Comparison of ENCODE assay signal across 10 cellular contexts in genomic region chr22:41106122-41106968, GRCh38. TPM values are rescaled to one million over a fixed set of nuclear protein-coding genes. Genes with fewer than 3 reads are reported as not detected.
DNase-seq lines count a peak whose midpoint lies in the region; ATAC-seq and TF ChIP-seq lines count a peak whose summit lies in the region.
"Had no signal": no experiment of that assay in that cellular context is flagged by ENCODE, and none has a peak within 500 bp of the region (broad histone marks: within the 10 kb centered on the region; RNA-seq: fewer than 3 reads in every experiment).

No MANE protein-coding gene starts in this region.

- H3K4me1 Mint-ChIP-seq in H9 (peaks cover 10 to 12% of the 10 kb centered on the region in 2 experiments), activated B cell treated with CpG ODN at 0.5 μM for 24 hours (peaks cover 51% of the 10 kb centered on the region)

- peaks cover 70% of the 10 kb centered on the region for H3K79me2 ChIP-seq in H9 (ENCODE audit: insufficient read depth, low read length)
- H3K79me2 ChIP-seq in MM.1S (ENCODE audit: low read length) = peaks cover 98% of the 10 kb centered on the region

- H2AFZ ChIP-seq in H9 (ENCODE audit: low read length) (no peak overlapping the region), MM.1S (ENCODE audit: low read length) (no peak overlapping the region)

- no peak overlapping the region for H3K18ac ChIP-seq in H9 (ENCODE audit: insufficient read length, low read depth, low read length)

- CTCF ChIA-PET in activated B cell treated with CpG ODN at 0.5 μM for 24 hours (lab: Charles Lee) = interaction anchor here (3.2 kb wide), 1 partner anchor 184 kb away, joined by 12 read pairs; no protein-coding TSS in a partner anchor

- H3K4me3 Mint-ChIP-seq in H9 (no peak overlapping the region), activated B cell treated with CpG ODN at 0.5 μM for 24 hours (no peak overlapping the region)

- H3K27ac ChIP-seq in H9 (ENCODE audit: insufficient read length, low read depth, low read length) = no peak overlapping the region
- H3K27ac ChIP-seq in gastroesophageal sphincter = peak overlapping the region in 3 of 4 donors; percentile 26 to 54 (median 35)
- H3K27ac ChIP-seq in gastrocnemius medialis = peak overlapping the region; percentile 70 to 80 (median 75)
- no peak overlapping the region for H3K27ac ChIP-seq in MM.1S (ENCODE audit: low read length)
- H3K27ac ChIP-seq: ascending aorta had no signal

- H3K36me3 Mint-ChIP-seq in H9 (ENCODE audit: insufficient read depth in 1 of 3, low read depth in 3 of 3) (peaks cover 10 to 38% (median 27%) of the 10 kb centered on the region in 3 experiments; a peak in 6 of 7 replicates), activated B cell treated with CpG ODN at 0.5 μM for 24 hours (ENCODE audit: low read depth) (peaks cover 42% of the 10 kb centered on the region)

- TF ChIP-seq POLR2A in gastroesophageal sphincter (IDR thresholded peaks at IDR 0.05) (no peak), gastrocnemius medialis (IDR thresholded peaks at IDR 0.05) (no peak)

- TF ChIP-seq CTCF in H9 (conservative IDR thresholded peaks at IDR 0.05) = no peak
- TF ChIP-seq CTCF in activated B cell treated with CpG ODN at 0.5 μM for 24 hours (IDR thresholded peaks at IDR 0.05) = no peak
- TF ChIP-seq CTCF in gastroesophageal sphincter (IDR thresholded peaks at IDR 0.05) = no peak
- TF ChIP-seq CTCF in gastrocnemius medialis (IDR thresholded peaks at IDR 0.05 in 4 of 5, conservative IDR thresholded peaks at IDR 0.05 in 1 of 5) = no peak
- TF ChIP-seq CTCF in MM.1S (IDR thresholded peaks at IDR 0.05; ENCODE audit: low read length) = no peak

- H4K20me1 ChIP-seq in H9 (ENCODE audit: control insufficient read depth, insufficient read depth, insufficient read length) (no peaks in the 10 kb centered on the region), MM.1S (ENCODE audit: insufficient read depth, low read length) (peaks cover 29% of the 10 kb centered on the region)

- H3K4me3 ChIP-seq in gastroesophageal sphincter (no peak overlapping the region), gastrocnemius medialis (no peak overlapping the region), MM.1S (ENCODE audit: low read length) (no peak overlapping the region)
- H3K4me3 ChIP-seq: ascending aorta had no signal

- H2AK5ac ChIP-seq in H9 (ENCODE audit: insufficient read length, low read length) = peak overlapping the region; percentile 65

- no peak overlapping the region for H3T11ph ChIP-seq in H9 (ENCODE audit: low read length)

- H3K9me2 ChIP-seq in MM.1S (replicated peaks; ENCODE audit: insufficient read depth, low read length) = no peaks in the 10 kb centered on the region

- H3K9ac ChIP-seq in H9 (ENCODE audit: extremely low read depth, insufficient read length, low read length) (peak overlapping the region; percentile 7), MM.1S (ENCODE audit: low read length) (no peak overlapping the region)

- H3K4me1 ChIP-seq in H9 (ENCODE audit: insufficient read depth, low read length) (no peaks in the 10 kb centered on the region), gastroesophageal sphincter (peaks cover 3 to 90% (median 19%) of the 10 kb centered on the region in 3 donors), gastrocnemius medialis (peaks cover 49 to 64% of the 10 kb centered on the region in 2 donors), MM.1S (ENCODE audit: low read length) (no peaks in the 10 kb centered on the region)

- H3K36me3 ChIP-seq in gastroesophageal sphincter (peaks cover 0 to 12% of the 10 kb centered on the region in 2 donors), gastrocnemius medialis (no peaks in the 10 kb centered on the region), MM.1S (replicated peaks; ENCODE audit: insufficient read depth, low read length) (0 out of 2 replicates have a peak, but pooled peaks cover 5% of the 10 kb centered on the region)

- intact Hi-C loops in activated B cell treated with CpG ODN at 0.5 μM for 24 hours (cut with micrococcal nuclease) = loop anchor here (2.0 kb wide), 1 partner anchor 14 kb away; the partner anchor contains the start of gene EP300
- intact Hi-C loops in gastrocnemius medialis (cut with DNase I; ENCODE audit: low total_unique reads) = no loop called here

- H3K27me3 Mint-ChIP-seq in H9 (ENCODE audit: low read depth) (no peaks in the 10 kb centered on the region), activated B cell treated with CpG ODN at 0.5 μM for 24 hours (no peaks in the 10 kb centered on the region)

- peaks cover 9% of the 10 kb centered on the region for H3K79me1 ChIP-seq in H9 (ENCODE audit: insufficient read depth, low read depth, low read length, poor library complexity, severe bottlenecking)

- no peaks in the 10 kb centered on the region for H3K27me3 ChIP-seq in H9 (ENCODE audit: insufficient read depth, low read length)
- H3K27me3 ChIP-seq in gastroesophageal sphincter = no peaks in the 10 kb centered on the region
- H3K27me3 ChIP-seq in gastrocnemius medialis = no peaks in the 10 kb centered on the region
- no peaks in the 10 kb centered on the region for H3K27me3 ChIP-seq in MM.1S (replicated peaks; ENCODE audit: insufficient read depth, low read length)
- H3K27me3 ChIP-seq: ascending aorta had no signal

- no peak overlapping the region for H3K56ac ChIP-seq in H9 (ENCODE audit: insufficient read length, low read depth, low read length)

- no peak overlapping the region for H2BK5ac ChIP-seq in H9 (ENCODE audit: insufficient read length, low read length)

- peak overlapping the region in 2 of 3 experiments; percentile 7 to 76; a peak in 4 of 7 replicates for H3K27ac Mint-ChIP-seq in H9
- peak overlapping the region; percentile 8 for H3K27ac Mint-ChIP-seq in activated B cell treated with CpG ODN at 0.5 μM for 24 hours

- H4K5ac ChIP-seq in H9 (ENCODE audit: insufficient read length, low read depth, low read length) = no peak overlapping the region

- H3K23ac ChIP-seq in H9 (ENCODE audit: insufficient read length, low read depth, low read length) = peak overlapping the region; percentile 97

- H2BK120ac ChIP-seq in H9 (ENCODE audit: low read depth, low read length, poor library complexity, severe bottlenecking) = no peak overlapping the region

- H3K4ac ChIP-seq in H9 (ENCODE audit: low read depth, low read length) = no peak overlapping the region

- H3K4me2 ChIP-seq in H9 (ENCODE audit: insufficient read depth, insufficient read length, low read length) (no peak overlapping the region), MM.1S (ENCODE audit: low read depth, low read length) (no peak overlapping the region)

- no peak overlapping the region for H2BK12ac ChIP-seq in H9 (ENCODE audit: insufficient read length, low read depth, low read length)

- H2BK20ac ChIP-seq in H9 (ENCODE audit: low read depth, low read length, poor library complexity, severe bottlenecking) = no peak overlapping the region

- WGBS in H9 (ENCODE audit: extremely low coverage, insufficient read length, low lambda C conversion rate) = no CpG with 5 or more reads among the region's 8 CpGs
- WGBS in gastroesophageal sphincter (ENCODE audit: low coverage in 1 of 2), 2 donors = 43 to 52% methylated on average over 5 to 6 of the region's 8 CpGs

- no peak overlapping the region for H2BK15ac ChIP-seq in H9 (ENCODE audit: low read depth, low read length)

- H3K9me3 ChIP-seq in H9 (ENCODE audit: control insufficient read depth, low read depth, low read length) (no peaks in the 10 kb centered on the region), gastroesophageal sphincter (no peaks in the 10 kb centered on the region), gastrocnemius medialis (no peaks in the 10 kb centered on the region), MM.1S (replicated peaks; ENCODE audit: insufficient read depth, low read length) (no peaks in the 10 kb centered on the region)
- H3K9me3 ChIP-seq: ascending aorta had no signal

- H3K9me3 Mint-ChIP-seq in H9 = no peaks in the 10 kb centered on the region
- no peaks in the 10 kb centered on the region for H3K9me3 Mint-ChIP-seq in activated B cell treated with CpG ODN at 0.5 μM for 24 hours

- H4K91ac ChIP-seq in H9 (ENCODE audit: insufficient read length, low read depth, low read length) = no peak overlapping the region

- H4K8ac ChIP-seq in H9 (replicated peaks; ENCODE audit: insufficient read length, low read depth, low read length) = no peak overlapping the region

- H3K23me2 ChIP-seq in H9 (ENCODE audit: insufficient read length, low read depth, low read length, poor library complexity, severe bottlenecking) = no peaks in the 10 kb centered on the region

- no peak overlapping the region for H3K14ac ChIP-seq in H9 (ENCODE audit: insufficient read depth, low read length)

- no peak for TF ChIP-seq EP300 in gastroesophageal sphincter (IDR thresholded peaks at IDR 0.05)

- H3F3A ChIP-seq in MM.1S (ENCODE audit: insufficient read depth, low read length) = no peaks in the 10 kb centered on the region

- no peak for DNase-seq in H9
- no peak for DNase-seq in activated B cell treated with CpG ODN at 0.5 μM for 24 hours
- no peak for DNase-seq in gastrocnemius medialis
- DNase-seq in MM.1S = no peak
- DNase-seq: activated CD4-positive, CD25-positive, alpha-beta regulatory T cell; NCI-H1417 had no signal

- POLR2A ChIA-PET in activated B cell treated with CpG ODN at 0.5 μM for 24 hours (lab: Charles Lee) = interaction anchor here (0.7 to 1.0 kb wide), 2 partner anchors 155 kb away, joined by 3 read pairs; partner anchors contain the start of gene RBX1

- in situ Hi-C loops in gastrocnemius medialis (cut with MboI; ENCODE audit: low sequenced_read_pairs in 4 of 4) = no loop called here

- no peak for ATAC-seq in activated B cell treated with CpG ODN at 0.5 μM for 24 hours (ENCODE audit: low read depth)
- no peak for ATAC-seq in gastroesophageal sphincter
- ATAC-seq in gastrocnemius medialis = no peak
- ATAC-seq in HG03108 (IDR thresholded peaks at IDR 0.05; ENCODE audit: unreplicated experiment) = no peak
- no peak for ATAC-seq in GM18520 (IDR thresholded peaks at IDR 0.05; ENCODE audit: unreplicated experiment)

RNA-seq across cellular contexts. Expression of gene EP300, which starts 14.0 kb away (rescaled TPM):
- total RNA-seq in H9 (2021) (132 and 136 TPM in 2 replicates), activated B cell treated with CpG ODN at 0.5 μM for 24 hours (131 and 159 TPM in 2 replicates), gastroesophageal sphincter (100 to 1,000 TPM in 1 of 4 donors, 10 to 100 TPM in 3; 57.8 to 107 (median 79.2) TPM), gastrocnemius medialis (10 to 100 TPM; 29.6 to 53.0 (median 38.0) TPM)

Comparison
In these comparisons a context has a peak if more than half of its experiments do, and no peak if none do; other contexts are left out.
1. H3K27ac ChIP-seq: peak in gastroesophageal sphincter (3 of 4) and gastrocnemius medialis (4 of 4); none in H9 (single experiment) and MM.1S (single experiment).